ENCODE assay signal across 9 cellular contexts in genomic region chr3:9851383-9851782, GRCh38. TPM values are rescaled to one million over a fixed set of nuclear protein-coding genes. Genes with fewer than 3 reads are reported as not detected.
"Had no signal": no experiment of that assay in that cellular context is flagged by ENCODE, and none has a peak within 500 bp of the region (broad histone marks: within the 10 kb centered on the region; RNA-seq: fewer than 3 reads in every experiment).

No MANE protein-coding gene starts in this region.

RNA-seq across cellular contexts. Expression of gene CIDEC, which starts 28.7 kb away (rescaled TPM):
- total RNA-seq: natural killer cell treated with Interleukin-12 subunit alpha and Interleukin-12 subunit beta and Interleukin-15 and Interleukin-18, amount 100 ng/mL, for 72 hours; occipital lobe; osteoblast; pulmonary artery endothelial cell; smooth muscle cell; spleen; temporal lobe; upper lobe of right lung; urinary bladder had no signal
- polyA plus RNA-seq: smooth muscle cell had no signal

RNA-seq across cellular contexts. Expression of gene IL17RE, which starts 51.3 kb away (rescaled TPM):
- total RNA-seq: occipital lobe had no signal
